Comparison of ENCODE assay signal across 9 cellular contexts in the genomic region with DNA sequence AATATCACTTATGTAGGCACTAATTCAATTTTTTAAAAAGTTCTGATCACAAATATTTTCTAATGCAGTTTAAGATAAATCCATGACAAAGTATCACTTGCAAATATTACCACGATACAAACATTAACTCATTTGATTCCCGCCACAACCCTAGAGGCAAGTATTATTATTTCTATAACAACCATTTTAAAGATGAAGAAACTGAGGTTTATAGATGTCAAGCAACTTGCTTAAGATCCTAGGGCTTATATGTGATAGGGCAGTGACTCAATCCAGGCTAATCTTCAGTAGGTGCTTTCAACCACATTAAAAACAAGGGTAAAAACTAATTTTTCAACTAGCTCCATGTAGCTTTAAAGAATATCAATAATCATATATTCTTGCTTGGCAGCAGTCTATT. TPM values are rescaled to one million over a fixed set of nuclear protein-coding genes. Genes with fewer than 3 reads are reported as not detected.
DNase-seq lines count a peak whose midpoint lies in the region; ATAC-seq, FAIRE-seq and TF ChIP-seq lines count a peak whose summit lies in the region.
"Had no signal": no experiment of that assay in that cellular context is flagged by ENCODE, and none has a peak within 500 bp of the region (broad histone marks: within the 10 kb centered on the region; RNA-seq: fewer than 3 reads in every experiment).

No MANE protein-coding gene starts in this region.

- no peak for TF ChIP-seq CTCF in activated CD8-positive, alpha-beta T cell treated with anti-CD3 and anti-CD28 coated beads for 36 hours (IDR thresholded peaks at IDR 0.05)
- no peak for TF ChIP-seq CTCF in pancreas (IDR thresholded peaks at IDR 0.05)

- H3K4me3 Mint-ChIP-seq in activated T-cell treated with anti-CD3 and anti-CD28 coated beads, Interleukin-2, amount 50 U/mL, for 72 hours, result peak overlapping the region; percentile 89 to 98
- H3K4me3 Mint-ChIP-seq in activated CD8-positive, alpha-beta T cell treated with anti-CD3 and anti-CD28 coated beads for 36 hours, result peak overlapping the region; percentile 93

- H3K27ac ChIP-seq in subcutaneous abdominal adipose tissue (ENCODE audit: low read depth, low read length) (peak overlapping the region; percentile 89), pancreas (no peak overlapping the region)

- no peaks in the 10 kb centered on the region for H3K27me3 Mint-ChIP-seq in activated T-cell treated with anti-CD3 and anti-CD28 coated beads, Interleukin-2, amount 50 U/mL, for 72 hours (ENCODE audit: low read depth)
- no peaks in the 10 kb centered on the region for H3K27me3 Mint-ChIP-seq in activated CD8-positive, alpha-beta T cell treated with anti-CD3 and anti-CD28 coated beads for 36 hours

- H3K4me1 Mint-ChIP-seq in activated T-cell treated with anti-CD3 and anti-CD28 coated beads, Interleukin-2, amount 50 U/mL, for 72 hours (ENCODE audit: low read depth), result peaks cover 43% of the 10 kb centered on the region
- peaks cover 34% of the 10 kb centered on the region for H3K4me1 Mint-ChIP-seq in activated CD8-positive, alpha-beta T cell treated with anti-CD3 and anti-CD28 coated beads for 36 hours (ENCODE audit: low read depth)

- CTCF ChIA-PET in activated CD8-positive, alpha-beta T cell treated with anti-CD3 and anti-CD28 coated beads for 36 hours (lab: Charles Lee), result interaction anchor here (0.7 to 1.4 kb wide), 3 partner anchors 8 to 478 kb away, joined by 3 to 4 read pairs (median 4); no protein-coding TSS in a partner anchor

- H3K27me3 ChIP-seq in subcutaneous abdominal adipose tissue (ENCODE audit: control insufficient read depth in 5 of 5, insufficient read depth in 4 of 5, low read length in 5 of 5) (no peaks in the 10 kb centered on the region), pancreas (no peaks in the 10 kb centered on the region)

- POLR2A ChIA-PET in activated CD8-positive, alpha-beta T cell treated with anti-CD3 and anti-CD28 coated beads for 36 hours (lab: Charles Lee), result interaction anchor here (1.4 to 1.8 kb wide), 2 partner anchors 9 to 17 kb away, joined by 3 to 9 read pairs; no protein-coding TSS in a partner anchor

- no peaks in the 10 kb centered on the region for H3K9me3 Mint-ChIP-seq in activated T-cell treated with anti-CD3 and anti-CD28 coated beads, Interleukin-2, amount 50 U/mL, for 72 hours
- H3K9me3 Mint-ChIP-seq in activated CD8-positive, alpha-beta T cell treated with anti-CD3 and anti-CD28 coated beads for 36 hours, result no peaks in the 10 kb centered on the region

- peaks cover 0 to 2% of the 10 kb centered on the region in 2 donors for H3K36me3 Mint-ChIP-seq in activated T-cell treated with anti-CD3 and anti-CD28 coated beads, Interleukin-2, amount 50 U/mL, for 72 hours (ENCODE audit: insufficient read depth in 2 of 2)
- peaks cover 10% of the 10 kb centered on the region for H3K36me3 Mint-ChIP-seq in activated CD8-positive, alpha-beta T cell treated with anti-CD3 and anti-CD28 coated beads for 36 hours (ENCODE audit: low read depth)

- H3K4me1 ChIP-seq in subcutaneous abdominal adipose tissue (ENCODE audit: control insufficient read depth in 5 of 5, insufficient read depth in 5 of 5, low read length in 5 of 5), result peaks cover 0 to 20% (median 18%) of the 10 kb centered on the region in 5 donors
- peaks cover 9 to 27% (median 13%) of the 10 kb centered on the region in 3 donors for H3K4me1 ChIP-seq in pancreas

- intact Hi-C loops in activated CD8-positive, alpha-beta T cell treated with anti-CD3 and anti-CD28 coated beads for 36 hours (cut with micrococcal nuclease), result no loop called here
- intact Hi-C loops in pancreas (cut with DNase I), result no loop called here

- H3K9me3 ChIP-seq in subcutaneous abdominal adipose tissue (ENCODE audit: control insufficient read depth in 5 of 5, low read length in 5 of 5), result no peaks in the 10 kb centered on the region
- no peaks in the 10 kb centered on the region for H3K9me3 ChIP-seq in pancreas

- no peak for ATAC-seq in activated T-cell treated with anti-CD3 and anti-CD28 coated beads, Interleukin-2, amount 50 U/mL, for 72 hours (replicated peaks in 1 of 2)
- ATAC-seq in activated CD8-positive, alpha-beta T cell treated with anti-CD3 and anti-CD28 coated beads for 36 hours, result no peak
- ATAC-seq in pancreas, result no peak

- H3K4me3 ChIP-seq in iPS-11a (ENCODE audit: low read depth, low read length) (peak overlapping the region; percentile 95), subcutaneous abdominal adipose tissue (ENCODE audit: low read depth in 1 of 5, low read length in 5 of 5) (peak overlapping the region in 3 of 5 donors; percentile 85 to 93 (median 90)), pancreas (peak overlapping the region in 2 of 4 donors; percentile 93 to 99)

- H3K9ac ChIP-seq in subcutaneous abdominal adipose tissue (ENCODE audit: low read length in 5 of 5), result peak overlapping the region in 3 of 5 donors; percentile 90 to 95 (median 92)

- H3K27ac Mint-ChIP-seq in activated T-cell treated with anti-CD3 and anti-CD28 coated beads, Interleukin-2, amount 50 U/mL, for 72 hours, result no peak overlapping the region
- H3K27ac Mint-ChIP-seq in activated CD8-positive, alpha-beta T cell treated with anti-CD3 and anti-CD28 coated beads for 36 hours, result no peak overlapping the region

- no peak for DNase-seq in activated T-cell treated with anti-CD3 and anti-CD28 coated beads, Interleukin-2, amount 50 U/mL, for 72 hours
- no peak for DNase-seq in activated T-cell treated with anti-CD3 and anti-CD28 coated beads, Interleukin-2, amount 50 U/mL, for 48 hours
- no peak for DNase-seq in activated CD8-positive, alpha-beta T cell treated with anti-CD3 and anti-CD28 coated beads for 36 hours
- DNase-seq in pancreas (no peak), SW480 (ENCODE audit: low spot score) (no peak), H4 (ENCODE audit: low spot score) (no peak)
- DNase-seq: MV-4-11 had no signal

- H3K36me3 ChIP-seq in subcutaneous abdominal adipose tissue (ENCODE audit: control insufficient read depth in 5 of 5, insufficient read depth in 5 of 5, low read length in 5 of 5), result peaks cover 0 to 5% (median 3%) of the 10 kb centered on the region in 5 donors
- H3K36me3 ChIP-seq in pancreas, result no peaks in the 10 kb centered on the region

- 46 to 48% methylated on average over 2 of the region's 2 CpGs for WGBS in pancreas, 2 donors

- no peak for FAIRE-seq in pancreas (lab: Jason Lieb, UNC)

RNA-seq across cellular contexts. Expression of gene DYNC1LI1, which starts 1.7 kb away (rescaled TPM):
- total RNA-seq in activated T-cell treated with anti-CD3 and anti-CD28 coated beads, Interleukin-2, amount 50 U/mL, for 72 hours, result 10 to 100 TPM; 31.1 to 34.5 TPM
- 10 to 100 TPM; 31.0 to 31.8 TPM for total RNA-seq in activated CD8-positive, alpha-beta T cell treated with anti-CD3 and anti-CD28 coated beads for 36 hours
- 10 to 100 TPM in 5 of 6 donors, 1 to 10 TPM in 1; 9.9 to 13.8 (median 10.5) TPM for total RNA-seq in pancreas
- 10 to 100 TPM in 1 of 2 donors, 1 to 10 TPM in 1; 6.3 to 15.1 TPM for polyA plus RNA-seq in pancreas
- total RNA-seq in H4 (2014; rRNA removed; shearing (Covaris generic)), result 27.5 and 36.3 TPM in 2 replicates
